8 cellular contexts compared by ENCODE assay signal in the genomic region with DNA sequence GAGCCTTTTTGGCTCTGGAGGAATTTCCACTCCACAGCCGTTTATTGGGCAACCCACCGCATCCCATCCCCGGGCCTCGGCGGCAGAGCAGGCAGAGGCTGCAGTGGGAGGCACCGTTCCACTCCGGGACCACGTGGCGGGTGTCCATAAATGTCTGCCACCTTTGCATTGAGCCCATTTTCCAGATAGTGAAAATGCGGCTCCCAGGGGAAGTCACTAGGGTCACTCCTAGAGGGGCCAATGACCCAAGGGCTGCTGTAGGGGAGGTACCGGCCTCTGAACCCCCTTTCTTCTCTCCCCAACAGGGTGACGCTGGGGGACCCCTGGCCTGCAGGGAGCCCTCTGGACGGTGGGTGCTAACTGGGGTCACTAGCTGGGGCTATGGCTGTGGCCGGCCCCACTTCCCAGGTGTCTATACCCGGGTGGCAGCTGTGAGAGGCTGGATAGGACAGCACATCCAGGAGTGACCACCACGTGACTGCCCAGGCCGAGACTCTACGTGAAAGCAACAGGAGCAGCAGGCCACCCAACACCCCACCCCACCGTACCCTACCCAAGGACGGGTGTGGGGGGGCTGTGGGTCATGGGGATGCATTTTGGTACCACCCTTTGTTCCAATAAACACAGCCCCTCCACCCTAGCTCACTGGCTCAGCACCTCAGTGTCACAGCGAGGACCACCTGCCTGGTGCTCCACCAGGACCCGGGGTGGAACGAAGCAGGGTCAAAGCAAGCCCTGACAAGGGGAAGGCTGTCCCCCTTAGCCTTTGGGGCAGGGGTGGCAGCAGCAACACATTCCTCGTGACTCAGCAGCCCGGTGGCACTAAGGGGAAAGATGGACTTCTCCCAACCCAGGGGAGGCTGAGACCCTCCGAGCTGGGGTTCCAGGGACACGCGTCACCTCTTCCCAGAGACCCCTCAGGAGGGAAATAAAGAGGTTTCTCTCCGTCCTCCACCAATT. TPM values are rescaled to one million over a fixed set of nuclear protein-coding genes. Genes with fewer than 3 reads are reported as not detected.
DNase-seq lines count a peak whose midpoint lies in the region; ATAC-seq and TF ChIP-seq lines count a peak whose summit lies in the region.

No MANE protein-coding gene starts in this region.

- H3K27ac ChIP-seq in BLaER1 = peak overlapping the region; percentile 99
- H3K27ac ChIP-seq in colonic mucosa = no peak overlapping the region

- H3K27me3 ChIP-seq in BLaER1 (no peaks in the 10 kb centered on the region), colonic mucosa (no peaks in the 10 kb centered on the region)

- H3K27ac Mint-ChIP-seq in natural killer cell treated with Interleukin-12 subunit alpha and Interleukin-12 subunit beta and Interleukin-15 and Interleukin-18, amount 100 ng/mL, for 72 hours = peak overlapping the region; percentile 29 to 93

- H3K4me2 ChIP-seq in BLaER1 = peak overlapping the region; percentile 98

- H3K36me3 Mint-ChIP-seq in natural killer cell treated with Interleukin-12 subunit alpha and Interleukin-12 subunit beta and Interleukin-15 and Interleukin-18, amount 100 ng/mL, for 72 hours = no peaks in the 10 kb centered on the region

- DNase-seq in LNCaP clone FGC (ENCODE audit: low read depth) (no peak), colonic mucosa (no peak), GM20000 (ENCODE audit: low spot score) (no peak), NCI-H748 treated with DMSO at 0.1 percent for 48 hours (lab: John Stamatoyannopoulos, UW) (no peak), cerebellar nuclear complex (lab: John Stamatoyannopoulos, UW) (no peak), hippocampal formation (lab: John Stamatoyannopoulos, UW) (no peak)
- no peak for DNase-seq in natural killer cell treated with Interleukin-12 subunit alpha and Interleukin-12 subunit beta and Interleukin-15 and Interleukin-18, amount 100 ng/mL, for 72 hours (ENCODE audit: low spot score)

- no peaks in the 10 kb centered on the region for H3K27me3 Mint-ChIP-seq in natural killer cell treated with Interleukin-12 subunit alpha and Interleukin-12 subunit beta and Interleukin-15 and Interleukin-18, amount 100 ng/mL, for 72 hours

- TF ChIP-seq CTCF in LNCaP clone FGC (IDR thresholded peaks at IDR 0.05; ENCODE audit: control insufficient read depth, extremely low read depth, insufficient read depth) (no peak), colonic mucosa (IDR thresholded peaks at IDR 0.05) (no peak), GM20000 (IDR thresholded peaks at IDR 0.05; ENCODE audit: extremely low read depth, missing control alignments) (no peak)

- H3K9me3 Mint-ChIP-seq in natural killer cell treated with Interleukin-12 subunit alpha and Interleukin-12 subunit beta and Interleukin-15 and Interleukin-18, amount 100 ng/mL, for 72 hours = no peaks in the 10 kb centered on the region

- ATAC-seq in natural killer cell treated with Interleukin-12 subunit alpha and Interleukin-12 subunit beta and Interleukin-15 and Interleukin-18, amount 100 ng/mL, for 72 hours = no peak

- H3K9me3 ChIP-seq in BLaER1 (no peaks in the 10 kb centered on the region), colonic mucosa (no peaks in the 10 kb centered on the region)

- peaks cover 63% of the 10 kb centered on the region for H4K20me1 ChIP-seq in BLaER1

- H3K36me3 ChIP-seq in BLaER1 (peaks cover 49% of the 10 kb centered on the region), colonic mucosa (no peaks in the 10 kb centered on the region)

- intact Hi-C loops in colonic mucosa (cut with DNase I) = no loop called here

- H3K4me1 ChIP-seq in BLaER1 (peaks cover 86% of the 10 kb centered on the region), colonic mucosa (peaks cover 17% of the 10 kb centered on the region)

- H3K4me1 Mint-ChIP-seq in natural killer cell treated with Interleukin-12 subunit alpha and Interleukin-12 subunit beta and Interleukin-15 and Interleukin-18, amount 100 ng/mL, for 72 hours (ENCODE audit: low read depth in 2 of 2) = peaks cover 6 to 11% of the 10 kb centered on the region in 2 donors

- H3K4me3 ChIP-seq in BLaER1 (peak overlapping the region; percentile 93), LNCaP clone FGC (ENCODE audit: low read depth, low read length) (peak overlapping the region; percentile 93), colonic mucosa (peak overlapping the region; percentile 95)

- peak overlapping the region; percentile 99 for H3K9ac ChIP-seq in BLaER1
- H3K9ac ChIP-seq in colonic mucosa (ENCODE audit: low read depth in 2 of 2, low read length in 2 of 2) = peak overlapping the region; percentile 79 to 93

- peak overlapping the region; percentile 91 for H3K4me3 Mint-ChIP-seq in natural killer cell treated with Interleukin-12 subunit alpha and Interleukin-12 subunit beta and Interleukin-15 and Interleukin-18, amount 100 ng/mL, for 72 hours

RNA-seq across cellular contexts. Expression of a gene that starts 1.5 kb away (rescaled TPM):
- total RNA-seq in colonic mucosa = 100 to 1,000 TPM; 100 to 252 TPM
- 100 to 1,000 TPM in 1 of 2 donors, 10 to 100 TPM in 1; 80.1 to 124 TPM for total RNA-seq in natural killer cell treated with Interleukin-12 subunit alpha and Interleukin-12 subunit beta and Interleukin-15 and Interleukin-18, amount 100 ng/mL, for 72 hours

RNA-seq across cellular contexts. Expression of a gene that starts 30.9 kb away (rescaled TPM):
- 100 to 1,000 TPM in 1 of 2 donors, 10 to 100 TPM in 1; 35.6 to 186 TPM for total RNA-seq in colonic mucosa
- total RNA-seq in natural killer cell treated with Interleukin-12 subunit alpha and Interleukin-12 subunit beta and Interleukin-15 and Interleukin-18, amount 100 ng/mL, for 72 hours = 100 to 1,000 TPM in 1 of 2 donors, 10 to 100 TPM in 1; 74.9 to 165 TPM

RNA-seq across cellular contexts. Expression of a gene that starts 50.0 kb away (rescaled TPM):
- total RNA-seq in colonic mucosa = 10 to 100 TPM; 17.5 to 21.6 TPM
- 100 to 1,000 TPM; 233 to 784 TPM for total RNA-seq in natural killer cell treated with Interleukin-12 subunit alpha and Interleukin-12 subunit beta and Interleukin-15 and Interleukin-18, amount 100 ng/mL, for 72 hours

Comparison
In these comparisons a context has a peak if more than half of its experiments do, and no peak if none do; other contexts are left out.
1. RNA of a gene that starts 50.0 kb away (total RNA-seq): 233 to 784 TPM in natural killer cell treated with Interleukin-12 subunit alpha and Interleukin-12 subunit beta and Interleukin-15 and Interleukin-18, amount 100 ng/mL, for 72 hours; 17.5 to 21.6 TPM in colonic mucosa; every median in the first group is over 10 times any median in the second.
2. Peak in every context shown above with its lines, with median percentiles within 50 percentile points of each other: H3K4me3 ChIP-seq.